ENCODE assay signal across 21 cellular contexts in the genomic region with DNA sequence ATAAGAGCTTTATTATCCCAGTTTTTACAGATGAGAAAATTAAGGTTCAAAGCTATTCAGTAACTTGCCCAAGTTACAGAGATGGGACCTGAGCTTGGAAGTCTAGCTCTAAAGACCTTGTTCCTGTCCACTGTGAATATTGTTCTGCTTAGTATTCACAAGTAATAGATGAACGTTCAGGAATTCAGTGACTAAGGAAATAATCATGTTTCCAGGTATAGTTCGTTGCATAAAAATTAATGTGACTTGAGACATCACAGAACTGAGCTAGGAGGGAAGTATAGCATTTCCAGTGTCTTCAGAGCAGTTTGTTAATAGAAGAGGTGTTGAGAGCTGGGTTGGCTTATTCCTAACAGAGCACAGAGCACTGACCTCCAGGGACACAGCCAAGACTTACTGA.
"Had no signal": no experiment of that assay in that cellular context is flagged by ENCODE, and none has a peak within 500 bp of the region (broad histone marks: within the 10 kb centered on the region; RNA-seq: fewer than 3 reads in every experiment).

No MANE protein-coding gene starts in this region.

- DNase-seq: activated CD4-positive, alpha-beta memory T cell treated with anti-CD3 and anti-CD28 coated beads, Interleukin-2, amount 10 ng/mL, durations not matched to agents 7 days and 5 days; activated CD4-positive, alpha-beta T cell treated with anti-CD3 and anti-CD28 coated beads for 36 hours; activated CD4-positive, alpha-beta T cell treated with anti-CD3 and anti-CD28 coated beads, Interleukin-2, amount 50 U/mL, for 1 hour; activated gamma-delta T cell; activated naive CD4-positive, alpha-beta T cell treated with anti-CD3 and anti-CD28 coated beads for 36 hours; activated T-cell treated with anti-CD3 and anti-CD28 coated beads for 4 hours; activated T-cell treated with anti-CD3 and anti-CD28 coated beads, Interleukin-2, amount 50 U/mL, for 48 hours; amygdala; cerebellar nuclear complex; Kasumi-1; NCI-H1048; NCI-H146; NCI-H187 treated with DMSO at 0.1 percent for 48 hours; NCI-H2081 treated with DMSO at 0.1 percent for 48 hours; NCI-H446; NCI-H524; Peyer's patch; SHP77 treated with DMSO at 0.1 percent for 48 hours; T-helper 9 cell had no signal

- H3K27me3 ChIP-seq: Peyer's patch had no signal

- H3K9me3 ChIP-seq: Peyer's patch had no signal

- H3K4me3 ChIP-seq: Peyer's patch had no signal

- ATAC-seq: activated CD4-positive, alpha-beta T cell treated with anti-CD3 and anti-CD28 coated beads for 36 hours; activated T-helper 17 cell treated with anti-CD3 and anti-CD28 coated beads, Interleukin-2, amount 50 U/mL, for 72 hours had no signal

- H3K27ac ChIP-seq: Peyer's patch, RWPE1 had no signal

- H3K36me3 ChIP-seq: Peyer's patch had no signal
